ENCODE assay signal across 18 cellular contexts in genomic region chr11:131664811-131665210, GRCh38.
DNase-seq lines count a peak whose midpoint lies in the region; ATAC-seq and TF ChIP-seq lines count a peak whose summit lies in the region.
"Had no signal": no experiment of that assay in that cellular context is flagged by ENCODE, and none has a peak within 500 bp of the region (broad histone marks: within the 10 kb centered on the region; RNA-seq: fewer than 3 reads in every experiment).

No MANE protein-coding gene starts in this region.

- H3K4me1 Mint-ChIP-seq in progenitor cell of endocrine pancreas (ENCODE audit: low read depth): peaks cover 13% of the 10 kb centered on the region
- H3K4me1 Mint-ChIP-seq in type B pancreatic cell (ENCODE audit: unreplicated experiment): peaks cover 46% of the 10 kb centered on the region

- no peak overlapping the region for H3K4me3 Mint-ChIP-seq in progenitor cell of endocrine pancreas (ENCODE audit: low read depth)
- H3K4me3 Mint-ChIP-seq in type B pancreatic cell: no peak overlapping the region
- H3K4me3 Mint-ChIP-seq: B cell; CD4-positive, alpha-beta T cell; GM23338 had no signal

- H3K9me3 Mint-ChIP-seq in progenitor cell of endocrine pancreas (ENCODE audit: low read depth) (no peaks in the 10 kb centered on the region), type B pancreatic cell (no peaks in the 10 kb centered on the region)
- H3K9me3 Mint-ChIP-seq: CD4-positive, alpha-beta T cell; GM23338 had no signal

- H3K36me3 Mint-ChIP-seq in progenitor cell of endocrine pancreas (ENCODE audit: insufficient read depth) (no peaks in the 10 kb centered on the region), type B pancreatic cell (no peaks in the 10 kb centered on the region)

- H3K27ac ChIP-seq in caudate nucleus (ENCODE audit: low read depth, low read length): peak overlapping the region; percentile 98
- H3K27ac ChIP-seq: RWPE1, SJCRH30 had no signal

- peak in 26 of 61 donors; percentile 26 to 75 (median 45) for DNase-seq in caudate nucleus (lab: John Stamatoyannopoulos, UW)
- DNase-seq in inferior parietal cortex (ENCODE audit: extremely low spot score): peak; percentile 66
- peak in 33 of 56 donors; percentile 26 to 76 (median 47) for DNase-seq in nucleus accumbens (lab: John Stamatoyannopoulos, UW)
- DNase-seq in progenitor cell of endocrine pancreas (ENCODE audit: low spot score, unreplicated experiment): no peak
- DNase-seq in type B pancreatic cell (ENCODE audit: extremely low spot score, unreplicated experiment): no peak
- no peak for DNase-seq in NCI-H1417 treated with DMSO at 0.1 percent for 48 hours (lab: John Stamatoyannopoulos, UW)
- DNase-seq: Calu3; CD4-positive, alpha-beta T cell; NCI-H1417; NCI-H2081; NCI-H510A treated with DMSO at 0.1 percent for 48 hours; NCI-H82; PC-3 had no signal

- H3K27ac Mint-ChIP-seq in progenitor cell of endocrine pancreas (no peak overlapping the region), type B pancreatic cell (no peak overlapping the region)
- H3K27ac Mint-ChIP-seq: B cell; CD4-positive, alpha-beta T cell; GM23338 had no signal

- no peak for TF ChIP-seq CTCF in progenitor cell of endocrine pancreas (IDR thresholded peaks at IDR 0.05; ENCODE audit: unreplicated experiment)
- no peak for TF ChIP-seq CTCF in type B pancreatic cell (conservative IDR thresholded peaks at IDR 0.05)

- ATAC-seq in HG03457 (IDR thresholded peaks at IDR 0.05; ENCODE audit: unreplicated experiment): no peak
- ATAC-seq: GM23338, PC-3 had no signal

- H3K27me3 Mint-ChIP-seq in progenitor cell of endocrine pancreas (peaks cover 42% of the 10 kb centered on the region), type B pancreatic cell (peaks cover 46% of the 10 kb centered on the region)
- H3K27me3 Mint-ChIP-seq: CD4-positive, alpha-beta T cell had no signal

Comparison
In these comparisons a context has a peak if more than half of its experiments do, and no peak if none do; other contexts are left out.
1. DNase-seq: peak in inferior parietal cortex (single experiment) and nucleus accumbens (33 of 56); none in progenitor cell of endocrine pancreas (single experiment), type B pancreatic cell (single experiment) and NCI-H1417 treated with DMSO at 0.1 percent for 48 hours (single experiment).